Comparison of ENCODE assay signal across 16 cellular contexts in genomic region chr16:15770512-15770911, GRCh38.
A peak's percentile ranks its signal among the peaks of the same experiment; 100 is the strongest.
DNase-seq lines count a peak whose midpoint lies in the region; ATAC-seq and TF ChIP-seq lines count a peak whose summit lies in the region.
"Had no signal": no experiment of that assay in that cellular context is flagged by ENCODE, and none has a peak within 500 bp of the region (broad histone marks: within the 10 kb centered on the region; RNA-seq: fewer than 3 reads in every experiment).

No MANE protein-coding gene starts in this region.

- ATAC-seq in HG03469 (IDR thresholded peaks at IDR 0.05; ENCODE audit: unreplicated experiment) (no peak), GM21529 (IDR thresholded peaks at IDR 0.05; ENCODE audit: unreplicated experiment) (no peak)

- 55 to 66% methylated on average over 3 of the region's 3 CpGs for WGBS in esophagus squamous epithelium, 2 donors

- H3K36me3 ChIP-seq in esophagus squamous epithelium, result no peaks in the 10 kb centered on the region
- H3K36me3 ChIP-seq in rectal smooth muscle tissue (ENCODE audit: control insufficient read depth, insufficient read depth, low read length), result peaks cover 21% of the 10 kb centered on the region
- H3K36me3 ChIP-seq: SJSA1 had no signal

- DNase-seq in AG08396 (ENCODE audit: low spot score) (peak; percentile 75), HFFc6 (peak; percentile 19), esophagus squamous epithelium (lab: John Stamatoyannopoulos, UW) (no peak), osteocyte (ENCODE audit: extremely low spot score, unreplicated experiment) (no peak)
- DNase-seq in activated T-cell treated with anti-CD3 and anti-CD28 coated beads, Interleukin-2, amount 50 U/mL, for 48 hours, result no peak
- DNase-seq: activated CD4-positive, alpha-beta T cell treated with anti-CD3 and anti-CD28 coated beads for 4 hours; activated naive CD8-positive, alpha-beta T cell treated with anti-CD3 and anti-CD28 coated beads for 36 hours; C1 segment of cervical spinal cord; NCI-H1092 treated with DMSO at 0.1 percent for 48 hours; NK-92 treated with Interleukin-12 subunit alpha and Interleukin-12 subunit beta, amount 100 ng/mL, for 24 hours; T1000 had no signal

- H3K4me1 ChIP-seq in esophagus squamous epithelium (peaks cover 0 to 29% (median 9%) of the 10 kb centered on the region in 3 donors), rectal smooth muscle tissue (ENCODE audit: control insufficient read depth, insufficient read depth, low read length) (peaks cover 9% of the 10 kb centered on the region)
- H3K4me1 ChIP-seq: SJSA1 had no signal

- H3K4me3 Mint-ChIP-seq in HFFc6 (peak overlapping the region; percentile 44), osteocyte (ENCODE audit: unreplicated experiment) (no peak overlapping the region)
- H3K4me3 Mint-ChIP-seq: activated naive CD8-positive, alpha-beta T cell treated with anti-CD3 and anti-CD28 coated beads for 36 hours had no signal

- H3K27me3 ChIP-seq in esophagus squamous epithelium (no peaks in the 10 kb centered on the region), rectal smooth muscle tissue (ENCODE audit: control insufficient read depth, insufficient read depth, low read length) (no peaks in the 10 kb centered on the region)

- TF ChIP-seq CTCF in HFFc6 (IDR thresholded peaks at IDR 0.05), result no peak
- TF ChIP-seq CTCF in esophagus squamous epithelium (IDR thresholded peaks at IDR 0.05), result no peak
- no peak for TF ChIP-seq CTCF in osteocyte (IDR thresholded peaks at IDR 0.05)

- H3K9me3 Mint-ChIP-seq in HFFc6 (no peaks in the 10 kb centered on the region), osteocyte (ENCODE audit: unreplicated experiment) (no peaks in the 10 kb centered on the region)
- H3K9me3 Mint-ChIP-seq: activated naive CD8-positive, alpha-beta T cell treated with anti-CD3 and anti-CD28 coated beads for 36 hours had no signal

- no peaks in the 10 kb centered on the region for H3K9me3 ChIP-seq in esophagus squamous epithelium
- H3K9me3 ChIP-seq: SJSA1 had no signal

- no peak overlapping the region for H3K4me3 ChIP-seq in esophagus squamous epithelium
- H3K4me3 ChIP-seq in rectal smooth muscle tissue (ENCODE audit: low read length), result no peak overlapping the region
- H3K4me3 ChIP-seq: lung, SJSA1 had no signal

- TF ChIP-seq POLR2A in esophagus squamous epithelium (IDR thresholded peaks at IDR 0.05), result no peak

- no peak overlapping the region for H3K9ac ChIP-seq in rectal smooth muscle tissue (ENCODE audit: low read length)

- H3K27me3 Mint-ChIP-seq in HFFc6 (ENCODE audit: insufficient read depth), result peaks cover 17% of the 10 kb centered on the region
- H3K27me3 Mint-ChIP-seq in osteocyte (ENCODE audit: unreplicated experiment), result peaks cover 25% of the 10 kb centered on the region
- H3K27me3 Mint-ChIP-seq: activated naive CD8-positive, alpha-beta T cell treated with anti-CD3 and anti-CD28 coated beads for 36 hours had no signal

- intact Hi-C loops in esophagus squamous epithelium (cut with DNase I), result no loop called here

- no peak overlapping the region for H3K27ac Mint-ChIP-seq in HFFc6
- H3K27ac Mint-ChIP-seq in osteocyte (ENCODE audit: unreplicated experiment), result no peak overlapping the region
- H3K27ac Mint-ChIP-seq: activated naive CD8-positive, alpha-beta T cell treated with anti-CD3 and anti-CD28 coated beads for 36 hours had no signal

- H3K27ac ChIP-seq in esophagus squamous epithelium (peak overlapping the region in 3 of 4 donors; percentile 67 to 73 (median 70)), rectal smooth muscle tissue (ENCODE audit: low read depth, low read length) (peak overlapping the region; percentile 21)
- H3K27ac ChIP-seq: SJSA1 had no signal

- peaks cover 13% of the 10 kb centered on the region for H3K4me1 Mint-ChIP-seq in HFFc6 (ENCODE audit: low read depth)
- H3K4me1 Mint-ChIP-seq in osteocyte (ENCODE audit: unreplicated experiment), result peaks cover 3% of the 10 kb centered on the region

- no peaks in the 10 kb centered on the region for H3K36me3 Mint-ChIP-seq in HFFc6 (ENCODE audit: low read depth)
- peaks cover 2% of the 10 kb centered on the region for H3K36me3 Mint-ChIP-seq in osteocyte (ENCODE audit: unreplicated experiment)
- H3K36me3 Mint-ChIP-seq: activated naive CD8-positive, alpha-beta T cell treated with anti-CD3 and anti-CD28 coated beads for 36 hours had no signal

Comparison
In these comparisons a context has a peak if more than half of its experiments do, and no peak if none do; other contexts are left out.
1. DNase-seq: peak in AG08396 (single experiment) and HFFc6 (single experiment); none in esophagus squamous epithelium (single experiment), osteocyte (single experiment) and activated T-cell treated with anti-CD3 and anti-CD28 coated beads, Interleukin-2, amount 50 U/mL, for 48 hours (0 of 2).